Comparison of ENCODE assay signal across 31 cellular contexts in genomic region chr4:16636911-16637630, GRCh38.
DNase-seq lines count a peak whose midpoint lies in the region; ATAC-seq and TF ChIP-seq lines count a peak whose summit lies in the region.
"Had no signal": no experiment of that assay in that cellular context is flagged by ENCODE, and none has a peak within 500 bp of the region (broad histone marks: within the 10 kb centered on the region; RNA-seq: fewer than 3 reads in every experiment).

No MANE protein-coding gene starts in this region.

- H3K4me1 ChIP-seq in iPS-18a (ENCODE audit: control insufficient read depth, low read depth, low read length), result peaks cover 14% of the 10 kb centered on the region
- H3K4me1 ChIP-seq: A549, parathyroid adenoma had no signal

- no peak overlapping the region for H3K4me3 ChIP-seq in AG10803 (ENCODE audit: low read length)
- no peak overlapping the region for H3K4me3 ChIP-seq in iPS-18a (ENCODE audit: low read length)
- H3K4me3 ChIP-seq: A549, gastrocnemius medialis, SK-N-MC, testis had no signal

- H3K36me3 Mint-ChIP-seq in brain, result peaks cover 10% of the 10 kb centered on the region
- H3K36me3 Mint-ChIP-seq in activated naive CD8-positive, alpha-beta T cell treated with anti-CD3 and anti-CD28 coated beads for 36 hours, result no peaks in the 10 kb centered on the region
- H3K36me3 Mint-ChIP-seq: activated naive CD4-positive, alpha-beta T cell treated with anti-CD3 and anti-CD28 coated beads, Interleukin-2, amount 10 ng/mL, durations not matched to agents 7 days and 5 days; IgD-negative memory B cell; natural killer cell treated with Interleukin-12 subunit alpha and Interleukin-12 subunit beta and Interleukin-15 and Interleukin-18, amount 100 ng/mL, for 72 hours had no signal

- peaks cover 44% of the 10 kb centered on the region for H3K4me1 Mint-ChIP-seq in brain
- H3K4me1 Mint-ChIP-seq in activated naive CD8-positive, alpha-beta T cell treated with anti-CD3 and anti-CD28 coated beads for 36 hours, result no peaks in the 10 kb centered on the region
- H3K4me1 Mint-ChIP-seq: activated CD4-positive, alpha-beta T cell treated with anti-CD3 and anti-CD28 coated beads, Interleukin-2, amount 10 ng/mL, durations not matched to agents 24 days and 14 days; activated naive CD4-positive, alpha-beta T cell treated with anti-CD3 and anti-CD28 coated beads, Interleukin-2, amount 10 ng/mL, durations not matched to agents 7 days and 5 days; IgD-negative memory B cell; T-helper 17 cell had no signal

- peaks cover 3% of the 10 kb centered on the region for H3K27me3 Mint-ChIP-seq in brain
- no peaks in the 10 kb centered on the region for H3K27me3 Mint-ChIP-seq in activated naive CD8-positive, alpha-beta T cell treated with anti-CD3 and anti-CD28 coated beads for 36 hours
- H3K27me3 Mint-ChIP-seq: activated naive CD4-positive, alpha-beta T cell treated with anti-CD3 and anti-CD28 coated beads, Interleukin-2, amount 10 ng/mL, durations not matched to agents 7 days and 5 days; dendritic cell treated with granulocyte-macrophage colony-stimulating factor and Interleukin-4, amounts not matched to agents 40 ng/mL and 50 ng/mL, for 4 days; IgD-negative memory B cell; natural killer cell treated with Interleukin-12 subunit alpha and Interleukin-12 subunit beta and Interleukin-15 and Interleukin-18, amount 100 ng/mL, for 72 hours; T-helper 17 cell had no signal

- peak; percentile 58 for DNase-seq in AG10803 (ENCODE audit: low read depth)
- DNase-seq in HCEC 1CT, result peak; percentile 35
- DNase-seq in activated naive CD8-positive, alpha-beta T cell treated with anti-CD3 and anti-CD28 coated beads for 36 hours, result no peak
- DNase-seq in activated CD4-positive, alpha-beta T cell treated with anti-CD3 and anti-CD28 coated beads, Interleukin-2, amount 50 U/mL, for 48 hours, result no peak
- no peak for DNase-seq in NCI-H2081 treated with DMSO at 0.1 percent for 48 hours (lab: John Stamatoyannopoulos, UW)
- DNase-seq: activated CD4-positive, alpha-beta T cell treated with anti-CD3 and anti-CD28 coated beads, Interleukin-2, amount 10 ng/mL, durations not matched to agents 24 days and 14 days; activated naive CD4-positive, alpha-beta T cell treated with anti-CD3 and anti-CD28 coated beads, Interleukin-2, amount 10 ng/mL, durations not matched to agents 7 days and 5 days; amygdala; BE2C; caudate nucleus; gastrocnemius medialis; left ventricle myocardium superior; NCI-H1436 treated with DMSO at 0.1 percent for 48 hours; NCI-H526; right cardiac atrium; stimulated activated CD4-positive, alpha-beta T cell treated with anti-CD3 and anti-CD28 coated beads, Interleukin-12 subunit alpha, Interleukin-12 subunit beta, amount 100 ng/mL, for 4 hours; stimulated activated CD4-positive, alpha-beta T cell treated with anti-CD3 and anti-CD28 coated beads, Interleukin-4, amount 100 ng/mL, for 24 hours; stimulated activated naive CD4-positive, alpha-beta T cell; T-helper 17 cell; testis had no signal

- H3K27me3 ChIP-seq in iPS-18a (ENCODE audit: control insufficient read depth, insufficient read depth, low read length), result no peaks in the 10 kb centered on the region
- H3K27me3 ChIP-seq: BE2C, gastrocnemius medialis, testis had no signal

- H3K27ac ChIP-seq in iPS-18a (ENCODE audit: low read length), result peak overlapping the region; percentile 9
- H3K27ac ChIP-seq: A549, epithelial cell of prostate, gastrocnemius medialis, parathyroid adenoma, SK-N-MC, testis had no signal

- H3K27ac Mint-ChIP-seq in brain, result peak overlapping the region in 4 of 5 experiments; percentile 14 to 91 (median 54)
- H3K27ac Mint-ChIP-seq in activated naive CD8-positive, alpha-beta T cell treated with anti-CD3 and anti-CD28 coated beads for 36 hours, result no peak overlapping the region
- H3K27ac Mint-ChIP-seq: activated CD4-positive, alpha-beta T cell treated with anti-CD3 and anti-CD28 coated beads, Interleukin-2, amount 10 ng/mL, durations not matched to agents 24 days and 14 days; activated naive CD4-positive, alpha-beta T cell treated with anti-CD3 and anti-CD28 coated beads, Interleukin-2, amount 10 ng/mL, durations not matched to agents 7 days and 5 days; activated T-helper 1 cell treated with anti-CD3 and anti-CD28 coated beads, Interleukin-12 subunit alpha, Interleukin-12 subunit beta, Interleukin-2, Interleukin-4 antibody, amounts not matched to agents 30 ng/mL and 10 ng/mL and 1 ng/mL, durations not matched to agents 14 hours and 24 hours and 36 hours; dendritic cell treated with granulocyte-macrophage colony-stimulating factor and Interleukin-4, amounts not matched to agents 40 ng/mL and 50 ng/mL, for 4 days; IgD-negative memory B cell; natural killer cell treated with Interleukin-12 subunit alpha and Interleukin-12 subunit beta and Interleukin-15 and Interleukin-18, amount 100 ng/mL, for 72 hours; T-helper 17 cell had no signal

- H3K9ac ChIP-seq in iPS-18a (ENCODE audit: low read length), result no peak overlapping the region
- H3K9ac ChIP-seq: parathyroid adenoma had no signal

- H3K4me3 Mint-ChIP-seq in brain, result no peak overlapping the region
- H3K4me3 Mint-ChIP-seq in activated naive CD8-positive, alpha-beta T cell treated with anti-CD3 and anti-CD28 coated beads for 36 hours, result no peak overlapping the region
- H3K4me3 Mint-ChIP-seq: activated CD4-positive, alpha-beta T cell treated with anti-CD3 and anti-CD28 coated beads, Interleukin-2, amount 10 ng/mL, durations not matched to agents 24 days and 14 days; activated naive CD4-positive, alpha-beta T cell treated with anti-CD3 and anti-CD28 coated beads, Interleukin-2, amount 10 ng/mL, durations not matched to agents 7 days and 5 days; activated T-helper 1 cell treated with anti-CD3 and anti-CD28 coated beads, Interleukin-12 subunit alpha, Interleukin-12 subunit beta, Interleukin-2, Interleukin-4 antibody, amounts not matched to agents 30 ng/mL and 10 ng/mL and 1 ng/mL, durations not matched to agents 14 hours and 24 hours and 36 hours; dendritic cell treated with granulocyte-macrophage colony-stimulating factor and Interleukin-4, amounts not matched to agents 40 ng/mL and 50 ng/mL, for 4 days; IgD-negative memory B cell; natural killer cell treated with Interleukin-12 subunit alpha and Interleukin-12 subunit beta and Interleukin-15 and Interleukin-18, amount 100 ng/mL, for 72 hours; T-helper 17 cell had no signal

- no peaks in the 10 kb centered on the region for H3K36me3 ChIP-seq in iPS-18a (ENCODE audit: control insufficient read depth, low read depth, low read length)
- H3K36me3 ChIP-seq: BE2C, gastrocnemius medialis had no signal

- peaks cover 6 to 33% (median 17%) of the 10 kb centered on the region in 5 experiments for H3K9me3 Mint-ChIP-seq in brain
- peaks cover 11% of the 10 kb centered on the region for H3K9me3 Mint-ChIP-seq in activated naive CD8-positive, alpha-beta T cell treated with anti-CD3 and anti-CD28 coated beads for 36 hours

- no peak for TF ChIP-seq CTCF in AG10803 (conservative IDR thresholded peaks at IDR 0.05; ENCODE audit: low read length)
- TF ChIP-seq CTCF in brain (conservative IDR thresholded peaks at IDR 0.05), result no peak

- no peak for ATAC-seq in HG03457 (IDR thresholded peaks at IDR 0.05; ENCODE audit: unreplicated experiment)
- ATAC-seq: A549; gastrocnemius medialis; left ventricle myocardium superior; natural killer cell treated with Interleukin-12 subunit alpha and Interleukin-12 subunit beta and Interleukin-15 and Interleukin-18, amount 100 ng/mL, for 72 hours; T-helper 17 cell had no signal

- H3K9me3 ChIP-seq in iPS-18a (ENCODE audit: control insufficient read depth, low read depth, low read length), result no peaks in the 10 kb centered on the region
- H3K9me3 ChIP-seq: A549, BE2C, gastrocnemius medialis, testis had no signal

Comparison
In these comparisons a context has a peak if more than half of its experiments do, and no peak if none do; other contexts are left out.
1. DNase-seq: peak in AG10803 (single experiment) and HCEC 1CT (single experiment); none in activated naive CD8-positive, alpha-beta T cell treated with anti-CD3 and anti-CD28 coated beads for 36 hours (single experiment), activated CD4-positive, alpha-beta T cell treated with anti-CD3 and anti-CD28 coated beads, Interleukin-2, amount 50 U/mL, for 48 hours (0 of 2) and NCI-H2081 treated with DMSO at 0.1 percent for 48 hours (single experiment).